In the genomic region with DNA sequence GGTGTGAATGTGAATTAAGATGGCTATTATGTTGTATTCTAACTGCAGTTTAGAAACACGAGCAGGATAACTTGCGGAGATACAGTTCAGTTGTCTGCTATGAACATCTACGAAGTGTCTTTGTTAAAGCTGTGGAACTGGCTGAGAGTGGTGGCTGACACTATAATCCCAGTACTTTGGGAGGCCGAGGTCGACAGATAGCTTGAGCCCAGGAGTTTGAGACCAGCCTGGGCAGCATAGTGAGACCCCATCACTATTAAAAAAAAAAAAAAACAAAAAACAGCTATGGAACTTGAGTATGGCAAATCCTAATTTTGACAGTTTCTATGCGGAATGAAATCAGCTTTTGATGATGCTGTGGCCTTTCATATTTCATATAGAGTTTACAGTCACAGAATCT, we compare ENCODE assay signal across 9 cellular contexts. TPM values are rescaled to one million over a fixed set of nuclear protein-coding genes. Genes with fewer than 3 reads are reported as not detected.
A peak's percentile ranks its signal among the peaks of the same experiment; 100 is the strongest.
DNase-seq lines count a peak whose midpoint lies in the region; ATAC-seq and TF ChIP-seq lines count a peak whose summit lies in the region.
"Had no signal": no experiment of that assay in that cellular context is flagged by ENCODE, and none has a peak within 500 bp of the region (broad histone marks: within the 10 kb centered on the region; RNA-seq: fewer than 3 reads in every experiment).

No MANE protein-coding gene starts in this region.

- H3K4me3 Mint-ChIP-seq in CD8-positive, alpha-beta T cell: peak overlapping the region; percentile 99
- H3K4me3 Mint-ChIP-seq in neural progenitor cell: peak overlapping the region; percentile 97

- no peak for TF ChIP-seq POLR2A in NB4 (IDR thresholded peaks at IDR 0.05; ENCODE audit: extremely low read depth, insufficient read length)

- peak overlapping the region; percentile 28 for H3K27ac Mint-ChIP-seq in CD8-positive, alpha-beta T cell
- no peak overlapping the region for H3K27ac Mint-ChIP-seq in neural progenitor cell

- no peak for TF ChIP-seq CTCF in CD8-positive, alpha-beta T cell (IDR thresholded peaks at IDR 0.05)
- TF ChIP-seq CTCF in NB4 (IDR thresholded peaks at IDR 0.05; ENCODE audit: low read depth, low read length): no peak
- TF ChIP-seq CTCF in dorsolateral prefrontal cortex (IDR thresholded peaks at IDR 0.05 in 54 of 56, conservative IDR thresholded peaks at IDR 0.05 in 2 of 56; ENCODE audit: low read depth in 1 of 56, partially characterized antibody in 56 of 56): no peak
- no peak for TF ChIP-seq CTCF in neural progenitor cell (IDR thresholded peaks at IDR 0.05)

- H3K9me3 Mint-ChIP-seq in CD8-positive, alpha-beta T cell: no peaks in the 10 kb centered on the region
- no peaks in the 10 kb centered on the region for H3K9me3 Mint-ChIP-seq in neural progenitor cell

- H3K9ac ChIP-seq in neural progenitor cell: no peak overlapping the region

- H3K36me3 ChIP-seq in CD8-positive, alpha-beta T cell (ENCODE audit: insufficient read depth, low read length): peaks cover 16% of the 10 kb centered on the region
- H3K36me3 ChIP-seq in neural progenitor cell: no peaks in the 10 kb centered on the region

- CTCF ChIA-PET in CD8-positive, alpha-beta T cell (lab: Charles Lee): interaction anchor here (1.7 kb wide), 1 partner anchor 161 kb away, joined by 5 read pairs; no protein-coding TSS in a partner anchor

- no peak overlapping the region for H3K4me3 ChIP-seq in CD8-positive, alpha-beta T cell (ENCODE audit: low read depth, low read length)
- H3K4me3 ChIP-seq in NB4 (ENCODE audit: low read depth, low read length): peak overlapping the region; percentile 90
- H3K4me3 ChIP-seq in dorsolateral prefrontal cortex: peak overlapping the region in 56 of 59 donors; percentile 56 to 100 (median 95)
- H3K4me3 ChIP-seq in neural progenitor cell: peak overlapping the region; percentile 99

- POLR2A ChIA-PET in CD8-positive, alpha-beta T cell (lab: Charles Lee): no interaction called here

- no peaks in the 10 kb centered on the region for H3K27me3 ChIP-seq in CD8-positive, alpha-beta T cell (ENCODE audit: insufficient read depth, low read length)
- H3K27me3 ChIP-seq in dorsolateral prefrontal cortex: no peaks in the 10 kb centered on the region
- no peaks in the 10 kb centered on the region for H3K27me3 ChIP-seq in neural progenitor cell

- DNase-seq in CD8-positive, alpha-beta T cell: no peak
- DNase-seq in NB4 (ENCODE audit: low read depth): no peak
- no peak for DNase-seq in dorsolateral prefrontal cortex
- DNase-seq in neural progenitor cell (ENCODE audit: low spot score): no peak
- no peak for DNase-seq in NCI-H2196 (lab: John Stamatoyannopoulos, UW; ENCODE audit: unreplicated experiment)
- DNase-seq in NCI-H82 treated with DMSO at 0.1 percent for 48 hours (lab: John Stamatoyannopoulos, UW; ENCODE audit: unreplicated experiment): no peak
- DNase-seq: hippocampal formation had no signal

- no peaks in the 10 kb centered on the region for H3F3A ChIP-seq in neural progenitor cell (ENCODE audit: low read depth)

- H3K4me1 Mint-ChIP-seq in CD8-positive, alpha-beta T cell (ENCODE audit: low read depth): peaks cover 65% of the 10 kb centered on the region
- peaks cover 34% of the 10 kb centered on the region for H3K4me1 Mint-ChIP-seq in neural progenitor cell

- no peak for ATAC-seq in CD8-positive, alpha-beta T cell
- ATAC-seq in HG03354 (IDR thresholded peaks at IDR 0.05; ENCODE audit: poor library complexity, severe bottlenecking, unreplicated experiment) (no peak), GM18870 (IDR thresholded peaks at IDR 0.05; ENCODE audit: unreplicated experiment) (no peak)

- no peak overlapping the region for H3K27ac ChIP-seq in CD8-positive, alpha-beta T cell (ENCODE audit: low read depth, low read length)
- H3K27ac ChIP-seq in dorsolateral prefrontal cortex (no peak overlapping the region), neural progenitor cell (no peak overlapping the region)

- H3K36me3 Mint-ChIP-seq in CD8-positive, alpha-beta T cell: peaks cover 62% of the 10 kb centered on the region
- peaks cover 10% of the 10 kb centered on the region for H3K36me3 Mint-ChIP-seq in neural progenitor cell

- no peaks in the 10 kb centered on the region for H3K27me3 Mint-ChIP-seq in CD8-positive, alpha-beta T cell (ENCODE audit: low read depth)
- H3K27me3 Mint-ChIP-seq in neural progenitor cell (ENCODE audit: insufficient read depth, low read depth): no peaks in the 10 kb centered on the region

- H3K79me2 ChIP-seq in neural progenitor cell (ENCODE audit: low read depth): peaks cover 69% of the 10 kb centered on the region

- no peak overlapping the region for H2AFZ ChIP-seq in neural progenitor cell (replicated peaks)

- peaks cover 43% of the 10 kb centered on the region for H3K4me1 ChIP-seq in CD8-positive, alpha-beta T cell (ENCODE audit: insufficient read depth, low read length)
- peaks cover 17% of the 10 kb centered on the region for H3K4me1 ChIP-seq in neural progenitor cell

- peak overlapping the region; percentile 81 for H3K4me2 ChIP-seq in neural progenitor cell

- intact Hi-C loops in CD8-positive, alpha-beta T cell (cut with DNase I, micrococcal nuclease): loop anchor here (2.0 to 10.0 kb wide), 8 partner anchors 50 to 1304 kb away; a partner anchor contains a TSS
- intact Hi-C loops in dorsolateral prefrontal cortex (cut with DNase I): no loop called here

- H4K20me1 ChIP-seq in neural progenitor cell (ENCODE audit: low read depth): peaks cover 13% of the 10 kb centered on the region

- H3K9me3 ChIP-seq in CD8-positive, alpha-beta T cell (ENCODE audit: low read length): no peaks in the 10 kb centered on the region
- no peaks in the 10 kb centered on the region for H3K9me3 ChIP-seq in neural progenitor cell (ENCODE audit: low read depth)

RNA-seq across cellular contexts. Expression of a gene that starts 1.7 kb away (rescaled TPM):
- 10 to 100 TPM; 33.7 to 36.0 TPM for total RNA-seq in CD8-positive, alpha-beta T cell
- total RNA-seq in dorsolateral prefrontal cortex: 10 to 100 TPM; 16.3 to 47.5 (median 29.1) TPM
- total RNA-seq in neural progenitor cell (ENCODE audit: low replicate concordance): 34.2 and 36.8 TPM in 2 replicates

RNA-seq across cellular contexts. Expression of a gene that starts 1.7 kb away (rescaled TPM):
- total RNA-seq in CD8-positive, alpha-beta T cell: 1 to 10 TPM; 4.1 to 4.9 TPM
- 10 to 100 TPM; 26.5 to 44.4 (median 34.0) TPM for total RNA-seq in dorsolateral prefrontal cortex
- 34.9 TPM in 2 replicates for total RNA-seq in neural progenitor cell (ENCODE audit: low replicate concordance)

Comparison
In these comparisons a context has a peak if more than half of its experiments do, and no peak if none do; other contexts are left out.
1. intact Hi-C loops: an anchor here in CD8-positive, alpha-beta T cell (2.0 to 10.0 kb wide); none called in dorsolateral prefrontal cortex.